15 cellular contexts compared by ENCODE assay signal in the genomic region with DNA sequence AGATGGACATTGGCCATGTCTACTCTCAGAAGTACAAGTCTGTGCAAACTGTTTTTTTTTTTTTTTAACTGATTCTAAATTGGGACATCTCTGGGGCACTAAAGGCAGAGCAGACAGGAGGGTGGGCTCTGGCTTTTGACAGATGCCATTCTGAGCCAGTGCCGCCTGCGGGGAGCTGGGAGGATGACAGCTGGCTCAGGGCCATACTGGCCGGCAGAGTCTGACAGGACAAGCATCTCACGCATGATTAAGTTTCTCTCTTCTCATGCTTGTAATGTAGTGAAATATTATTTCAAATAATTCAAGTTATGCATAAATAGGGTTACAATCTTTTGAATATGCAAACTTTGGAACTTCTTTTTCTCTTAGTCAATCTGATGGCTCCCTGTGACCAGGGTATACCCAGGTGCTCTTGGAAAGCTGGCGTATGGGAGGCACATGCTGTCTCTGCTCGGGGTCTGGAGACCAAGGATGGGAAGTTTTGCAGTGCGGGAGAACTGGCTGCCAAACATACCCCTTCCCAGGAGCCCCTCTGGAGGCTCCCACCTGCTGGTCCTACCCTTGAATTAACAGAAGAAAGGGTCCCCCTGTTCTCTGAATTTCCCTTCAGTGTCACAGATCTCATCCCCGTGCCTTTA. TPM values are rescaled to one million over a fixed set of nuclear protein-coding genes. Genes with fewer than 3 reads are reported as not detected.
A peak's percentile ranks its signal among the peaks of the same experiment; 100 is the strongest.
DNase-seq lines count a peak whose midpoint lies in the region; ATAC-seq and TF ChIP-seq lines count a peak whose summit lies in the region.
"Had no signal": no experiment of that assay in that cellular context is flagged by ENCODE, and none has a peak within 500 bp of the region (broad histone marks: within the 10 kb centered on the region; RNA-seq: fewer than 3 reads in every experiment).

No MANE protein-coding gene starts in this region.

- H3K9me3 Mint-ChIP-seq in WTC11 (no peaks in the 10 kb centered on the region), immature natural killer cell (no peaks in the 10 kb centered on the region)
- H3K9me3 Mint-ChIP-seq: stimulated activated naive CD8-positive, alpha-beta T cell treated with anti-CD3 and anti-CD28 coated beads, Interleukin-15, Interleukin-2, amounts not matched to agents 100 ng/mL and 50 ng/mL, for 24 hours had no signal

- H3K27ac ChIP-seq in ascending aorta: no peak overlapping the region
- H3K27ac ChIP-seq: dorsolateral prefrontal cortex, SJCRH30 had no signal

- H3K4me1 Mint-ChIP-seq in WTC11 (peaks cover 48% of the 10 kb centered on the region), immature natural killer cell (peaks cover 41 to 56% of the 10 kb centered on the region in 2 donors)

- no peaks in the 10 kb centered on the region for H3K9me3 ChIP-seq in ascending aorta
- H3K9me3 ChIP-seq: SJCRH30 had no signal

- no peak for ATAC-seq in WTC11

- H3K4me1 ChIP-seq in ascending aorta: peaks cover 0 to 8% of the 10 kb centered on the region in 2 donors

- no peaks in the 10 kb centered on the region for H3K27me3 Mint-ChIP-seq in WTC11 (ENCODE audit: low read depth)
- H3K27me3 Mint-ChIP-seq in immature natural killer cell (ENCODE audit: low read depth in 3 of 3): peaks cover 0 to 2% (median 0%) of the 10 kb centered on the region in 3 donors
- H3K27me3 Mint-ChIP-seq: stimulated activated naive CD8-positive, alpha-beta T cell treated with anti-CD3 and anti-CD28 coated beads, Interleukin-15, Interleukin-2, amounts not matched to agents 100 ng/mL and 50 ng/mL, for 24 hours had no signal

- no peaks in the 10 kb centered on the region for H3K27me3 ChIP-seq in ascending aorta
- H3K27me3 ChIP-seq: dorsolateral prefrontal cortex, SJCRH30 had no signal

- peak; percentile 51 for DNase-seq in AG08396 (ENCODE audit: low spot score)
- peak; percentile 41 for DNase-seq in GM12865 (ENCODE audit: low read depth)
- DNase-seq in WTC11 (ENCODE audit: low spot score): no peak
- no peak for DNase-seq in immature natural killer cell
- no peak for DNase-seq in epidermal melanocyte (ENCODE audit: insufficient read length, low spot score)
- DNase-seq in RPMI8226: no peak
- no peak for DNase-seq in NCI-H82 (lab: John Stamatoyannopoulos, UW)
- DNase-seq in ascending aorta (ENCODE audit: low spot score in 2 of 2): no peak
- DNase-seq: activated T-cell treated with anti-CD3 and anti-CD28 coated beads for 4 hours, Kasumi-1, kidney, SJCRH30, small intestine had no signal

- TF ChIP-seq CTCF in GM12865 (IDR thresholded peaks at IDR 0.05; ENCODE audit: insufficient read depth, low read depth, low read length, missing control alignments): no peak
- TF ChIP-seq CTCF in WTC11 (IDR thresholded peaks at IDR 0.05): no peak
- peak in 1 of 3 experiments; percentile 12 for TF ChIP-seq CTCF in ascending aorta (IDR thresholded peaks at IDR 0.05)

- H3K4me3 Mint-ChIP-seq in WTC11: no peak overlapping the region
- H3K4me3 Mint-ChIP-seq in immature natural killer cell: no peak overlapping the region
- H3K4me3 Mint-ChIP-seq: stimulated activated naive CD8-positive, alpha-beta T cell treated with anti-CD3 and anti-CD28 coated beads, Interleukin-15, Interleukin-2, amounts not matched to agents 100 ng/mL and 50 ng/mL, for 24 hours had no signal

- peaks cover 27% of the 10 kb centered on the region for H3K36me3 Mint-ChIP-seq in WTC11
- no peaks in the 10 kb centered on the region for H3K36me3 Mint-ChIP-seq in immature natural killer cell

- intact Hi-C loops in ascending aorta (cut with DNase I): no loop called here

- peaks cover 13 to 20% of the 10 kb centered on the region in 2 donors for H3K36me3 ChIP-seq in ascending aorta

- H3K4me3 ChIP-seq in GM12865 (ENCODE audit: low read depth, low read length) (no peak overlapping the region), ascending aorta (no peak overlapping the region)
- H3K4me3 ChIP-seq: dorsolateral prefrontal cortex, SJCRH30 had no signal

- peak overlapping the region; percentile 78; the same call in 1 of the 2 replicates for H3K27ac Mint-ChIP-seq in WTC11
- H3K27ac Mint-ChIP-seq in immature natural killer cell: peak overlapping the region in 5 of 6 donors; percentile 5 to 90 (median 73)

- CTCF ChIA-PET in WTC11 (lab: Charles Lee): interaction anchor here (0.7 to 1.2 kb wide), 4 partner anchors 28 to 37 kb away, joined by 3 to 6 read pairs (median 4); no protein-coding TSS in a partner anchor

- POLR2A ChIA-PET in WTC11 (lab: Charles Lee): interaction anchor here (0.7 kb wide), 1 partner anchor 18 kb away, joined by 3 read pairs; no protein-coding TSS in a partner anchor

TF ChIP-seq in WTC11, 78 proteins besides CTCF, POLR2A, EP300 and RAD21 (continues in another document):
- TF ChIP-seq JUN (CRISPR knock-in tag; IDR thresholded peaks at IDR 0.05): no peak
- TF ChIP-seq, protein P1, sequence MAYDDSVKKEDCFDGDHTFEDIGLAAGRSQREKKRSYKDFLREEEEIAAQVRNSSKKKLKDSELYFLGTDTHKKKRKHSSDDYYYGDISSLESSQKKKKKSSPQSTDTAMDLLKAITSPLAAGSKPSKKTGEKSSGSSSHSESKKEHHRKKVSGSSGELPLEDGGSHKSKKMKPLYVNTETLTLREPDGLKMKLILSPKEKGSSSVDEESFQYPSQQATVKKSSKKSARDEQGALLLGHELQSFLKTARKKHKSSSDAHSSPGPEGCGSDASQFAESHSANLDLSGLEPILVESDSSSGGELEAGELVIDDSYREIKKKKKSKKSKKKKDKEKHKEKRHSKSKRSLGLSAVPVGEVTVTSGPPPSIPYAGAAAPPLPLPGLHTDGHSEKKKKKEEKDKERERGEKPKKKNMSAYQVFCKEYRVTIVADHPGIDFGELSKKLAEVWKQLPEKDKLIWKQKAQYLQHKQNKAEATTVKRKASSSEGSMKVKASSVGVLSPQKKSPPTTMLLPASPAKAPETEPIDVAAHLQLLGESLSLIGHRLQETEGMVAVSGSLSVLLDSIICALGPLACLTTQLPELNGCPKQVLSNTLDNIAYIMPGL (CRISPR knock-in tag; IDR thresholded peaks at IDR 0.05): no peak
- no peak for TF ChIP-seq JAZF1 (CRISPR knock-in tag; IDR thresholded peaks at IDR 0.05)
- TF ChIP-seq, protein P2, sequence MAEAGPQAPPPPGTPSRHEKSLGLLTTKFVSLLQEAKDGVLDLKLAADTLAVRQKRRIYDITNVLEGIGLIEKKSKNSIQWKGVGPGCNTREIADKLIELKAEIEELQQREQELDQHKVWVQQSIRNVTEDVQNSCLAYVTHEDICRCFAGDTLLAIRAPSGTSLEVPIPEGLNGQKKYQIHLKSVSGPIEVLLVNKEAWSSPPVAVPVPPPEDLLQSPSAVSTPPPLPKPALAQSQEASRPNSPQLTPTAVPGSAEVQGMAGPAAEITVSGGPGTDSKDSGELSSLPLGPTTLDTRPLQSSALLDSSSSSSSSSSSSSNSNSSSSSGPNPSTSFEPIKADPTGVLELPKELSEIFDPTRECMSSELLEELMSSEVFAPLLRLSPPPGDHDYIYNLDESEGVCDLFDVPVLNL (CRISPR knock-in tag; IDR thresholded peaks at IDR 0.05; ENCODE audit: borderline replicate concordance, low read depth): no peak
- TF ChIP-seq, protein P3, sequence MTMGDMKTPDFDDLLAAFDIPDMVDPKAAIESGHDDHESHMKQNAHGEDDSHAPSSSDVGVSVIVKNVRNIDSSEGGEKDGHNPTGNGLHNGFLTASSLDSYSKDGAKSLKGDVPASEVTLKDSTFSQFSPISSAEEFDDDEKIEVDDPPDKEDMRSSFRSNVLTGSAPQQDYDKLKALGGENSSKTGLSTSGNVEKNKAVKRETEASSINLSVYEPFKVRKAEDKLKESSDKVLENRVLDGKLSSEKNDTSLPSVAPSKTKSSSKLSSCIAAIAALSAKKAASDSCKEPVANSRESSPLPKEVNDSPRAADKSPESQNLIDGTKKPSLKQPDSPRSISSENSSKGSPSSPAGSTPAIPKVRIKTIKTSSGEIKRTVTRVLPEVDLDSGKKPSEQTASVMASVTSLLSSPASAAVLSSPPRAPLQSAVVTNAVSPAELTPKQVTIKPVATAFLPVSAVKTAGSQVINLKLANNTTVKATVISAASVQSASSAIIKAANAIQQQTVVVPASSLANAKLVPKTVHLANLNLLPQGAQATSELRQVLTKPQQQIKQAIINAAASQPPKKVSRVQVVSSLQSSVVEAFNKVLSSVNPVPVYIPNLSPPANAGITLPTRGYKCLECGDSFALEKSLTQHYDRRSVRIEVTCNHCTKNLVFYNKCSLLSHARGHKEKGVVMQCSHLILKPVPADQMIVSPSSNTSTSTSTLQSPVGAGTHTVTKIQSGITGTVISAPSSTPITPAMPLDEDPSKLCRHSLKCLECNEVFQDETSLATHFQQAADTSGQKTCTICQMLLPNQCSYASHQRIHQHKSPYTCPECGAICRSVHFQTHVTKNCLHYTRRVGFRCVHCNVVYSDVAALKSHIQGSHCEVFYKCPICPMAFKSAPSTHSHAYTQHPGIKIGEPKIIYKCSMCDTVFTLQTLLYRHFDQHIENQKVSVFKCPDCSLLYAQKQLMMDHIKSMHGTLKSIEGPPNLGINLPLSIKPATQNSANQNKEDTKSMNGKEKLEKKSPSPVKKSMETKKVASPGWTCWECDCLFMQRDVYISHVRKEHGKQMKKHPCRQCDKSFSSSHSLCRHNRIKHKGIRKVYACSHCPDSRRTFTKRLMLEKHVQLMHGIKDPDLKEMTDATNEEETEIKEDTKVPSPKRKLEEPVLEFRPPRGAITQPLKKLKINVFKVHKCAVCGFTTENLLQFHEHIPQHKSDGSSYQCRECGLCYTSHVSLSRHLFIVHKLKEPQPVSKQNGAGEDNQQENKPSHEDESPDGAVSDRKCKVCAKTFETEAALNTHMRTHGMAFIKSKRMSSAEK (CRISPR knock-in tag; IDR thresholded peaks at IDR 0.05; ENCODE audit: borderline replicate concordance): no peak
- TF ChIP-seq, protein P4, sequence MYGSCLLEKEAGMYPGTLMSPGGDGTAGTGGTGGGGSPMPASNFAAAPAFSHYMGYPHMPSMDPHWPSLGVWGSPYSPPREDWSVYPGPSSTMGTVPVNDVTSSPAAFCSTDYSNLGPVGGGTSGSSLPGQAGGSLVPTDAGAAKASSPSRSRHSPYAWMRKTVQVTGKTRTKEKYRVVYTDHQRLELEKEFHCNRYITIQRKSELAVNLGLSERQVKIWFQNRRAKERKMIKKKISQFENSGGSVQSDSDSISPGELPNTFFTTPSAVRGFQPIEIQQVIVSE (CRISPR knock-in tag; IDR thresholded peaks at IDR 0.05; ENCODE audit: borderline replicate concordance): no peak
- no peak for TF ChIP-seq ZNF138 (CRISPR knock-in tag; conservative IDR thresholded peaks at IDR 0.05)

RNA-seq across cellular contexts. Expression of gene CDCA4, which starts 7.6 kb away (rescaled TPM):
- total RNA-seq in WTC11 (2021) (55.9 to 63.3 TPM (median 58.3 TPM) in 3 replicates), ascending aorta (2.3 TPM)
- 10 to 100 TPM; 14.5 to 18.3 (median 14.6) TPM for polyA plus RNA-seq in immature natural killer cell

RNA-seq across cellular contexts. Expression of gene CLBA1, which starts 27.7 kb away (rescaled TPM):
- total RNA-seq in WTC11 (2021): 2.6 to 3.8 TPM (median 2.8 TPM) in 3 replicates
- polyA plus RNA-seq in immature natural killer cell: under 1 TPM in 2 of 3 donors, not detected in 1; 0.37 to 0.57 TPM
- total RNA-seq in ascending aorta: 18.1 TPM

RNA-seq across cellular contexts. Expression of gene AHNAK2, which starts 35.1 kb away (rescaled TPM):
- total RNA-seq in WTC11 (2021) (3.3 to 3.5 TPM (median 3.4 TPM) in 3 replicates), ascending aorta (35.5 TPM)
- polyA plus RNA-seq in immature natural killer cell: not detected

RNA-seq across cellular contexts. Expression of gene GPR132, which starts 52.0 kb away (rescaled TPM):
- total RNA-seq in WTC11 (2021): 0.09 to 0.13 TPM in 2 of 3 replicates, not detected in the other
- 10 to 100 TPM in 1 of 3 donors, 1 to 10 TPM in 2; 5.8 to 25.6 (median 8.4) TPM for polyA plus RNA-seq in immature natural killer cell
- total RNA-seq in ascending aorta: not detected

Comparison
In these comparisons a context has a peak if more than half of its experiments do, and no peak if none do; other contexts are left out.
1. DNase-seq: peak in AG08396 (single experiment) and GM12865 (single experiment); none in WTC11 (single experiment), immature natural killer cell (0 of 3), epidermal melanocyte (single experiment), RPMI8226 (single experiment), NCI-H82 (single experiment) and ascending aorta (0 of 2).
2. RNA of gene CDCA4, which starts 7.6 kb away (total RNA-seq): 55.9 to 63.3 TPM in WTC11; 2.3 TPM in ascending aorta (single experiment); every median in the first group is over 10 times any median in the second.